15 cellular contexts compared by ENCODE assay signal in the genomic region with DNA sequence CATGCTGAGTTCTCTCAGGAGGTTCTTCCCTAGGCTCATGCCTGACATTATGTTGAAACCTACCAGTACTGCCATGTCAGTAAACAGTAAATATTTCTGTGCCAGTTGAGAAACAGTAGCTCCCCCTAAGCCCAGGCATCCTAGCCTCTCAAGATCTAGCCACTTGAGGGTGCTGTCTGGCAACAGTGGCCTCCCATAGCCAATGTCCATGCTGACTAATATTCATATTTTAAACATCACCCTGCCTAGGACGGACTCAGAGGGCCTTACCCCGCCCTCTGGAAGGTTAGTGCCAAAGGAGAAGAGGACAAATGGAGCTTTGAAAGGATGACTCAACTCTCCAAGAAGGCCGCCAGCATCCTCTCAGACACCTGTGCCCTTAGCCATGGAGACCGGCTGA. TPM values are rescaled to one million over a fixed set of nuclear protein-coding genes. Genes with fewer than 3 reads are reported as not detected.
DNase-seq lines count a peak whose midpoint lies in the region; ATAC-seq, FAIRE-seq and TF ChIP-seq lines count a peak whose summit lies in the region.
"Had no signal": no experiment of that assay in that cellular context is flagged by ENCODE, and none has a peak within 500 bp of the region (broad histone marks: within the 10 kb centered on the region; RNA-seq: fewer than 3 reads in every experiment).

No MANE protein-coding gene starts in this region.

- H3K27ac ChIP-seq in OCI-LY7 (ENCODE audit: low read depth, low read length, poor library complexity, severe bottlenecking) = no peak overlapping the region
- no peak overlapping the region for H3K27ac ChIP-seq in endodermal cell (ENCODE audit: low read depth, low read length)
- H3K27ac ChIP-seq: pancreas had no signal

- no peak overlapping the region for H3K4me3 ChIP-seq in OCI-LY7 (ENCODE audit: low read depth, low read length, poor library complexity, severe bottlenecking)
- H3K4me3 ChIP-seq in endodermal cell (ENCODE audit: low read length) = no peak overlapping the region
- H3K4me3 ChIP-seq: pancreas had no signal

- H2AFZ ChIP-seq in OCI-LY7 (ENCODE audit: low read length) = no peak overlapping the region

- 92 to 96% methylated on average over 2 to 4 of the region's 4 CpGs for WGBS in endodermal cell (ENCODE audit: insufficient coverage in 1 of 2, insufficient read length in 1 of 2), 2 experiments

- no peaks in the 10 kb centered on the region for H3K4me1 Mint-ChIP-seq in endodermal cell
- H3K4me1 Mint-ChIP-seq: activated naive CD8-positive, alpha-beta T cell treated with anti-CD3 and anti-CD28 coated beads for 36 hours had no signal

- no peak overlapping the region for H3K9ac ChIP-seq in endodermal cell (ENCODE audit: extremely low read depth, low read length, poor library complexity, severe bottlenecking)

- no TSS peak for BruUV-seq in OCI-LY7 (replicated peaks; lab: Mats Ljungman, UMichigan)

- no peak for ATAC-seq in left ventricle myocardium superior
- ATAC-seq in Right ventricle myocardium inferior = no peak
- no peak for ATAC-seq in HG03108 (IDR thresholded peaks at IDR 0.05; ENCODE audit: unreplicated experiment)
- ATAC-seq: left cardiac atrium had no signal

- no peak overlapping the region for H3K4me2 ChIP-seq in OCI-LY7 (ENCODE audit: low read length)

- H3K27me3 Mint-ChIP-seq in endodermal cell (ENCODE audit: insufficient read depth) = no peaks in the 10 kb centered on the region
- H3K27me3 Mint-ChIP-seq: activated naive CD8-positive, alpha-beta T cell treated with anti-CD3 and anti-CD28 coated beads for 36 hours had no signal

- H3K79me2 ChIP-seq in OCI-LY7 (ENCODE audit: insufficient read depth, low read depth, low read length) = no peaks in the 10 kb centered on the region

- POLR2A ChIA-PET in OCI-LY7 (lab: Charles Lee) = interaction anchor here (0.6 to 1.2 kb wide), 3 partner anchors 42 to 163 kb away, joined by 3 to 5 read pairs (median 3); no protein-coding TSS in a partner anchor

- H3K9me3 ChIP-seq in OCI-LY7 (ENCODE audit: low read length) (no peaks in the 10 kb centered on the region), endodermal cell (ENCODE audit: control insufficient read depth, low read length) (peaks cover 6% of the 10 kb centered on the region)
- H3K9me3 ChIP-seq: pancreas had no signal

- H3K9me3 Mint-ChIP-seq in endodermal cell = peaks cover 6% of the 10 kb centered on the region
- H3K9me3 Mint-ChIP-seq: activated naive CD8-positive, alpha-beta T cell treated with anti-CD3 and anti-CD28 coated beads for 36 hours had no signal

- TF ChIP-seq CTCF in OCI-LY7 (conservative IDR thresholded peaks at IDR 0.05; ENCODE audit: low read length) = peak; percentile 44
- TF ChIP-seq CTCF in endodermal cell (conservative IDR thresholded peaks at IDR 0.05) = peak; percentile 23

- peaks cover 56% of the 10 kb centered on the region for H3K36me3 Mint-ChIP-seq in endodermal cell (ENCODE audit: low read depth)

- H4K20me1 ChIP-seq in OCI-LY7 (ENCODE audit: insufficient read depth, low read length) = no peaks in the 10 kb centered on the region

- H3K36me3 ChIP-seq in OCI-LY7 (ENCODE audit: insufficient read depth, low read length) = no peaks in the 10 kb centered on the region
- peaks cover 4% of the 10 kb centered on the region for H3K36me3 ChIP-seq in endodermal cell (ENCODE audit: control insufficient read depth, insufficient read depth, low read length)
- H3K36me3 ChIP-seq: pancreas had no signal

- intact Hi-C loops in left ventricle myocardium superior (cut with micrococcal nuclease) = no loop called here
- intact Hi-C loops in Right ventricle myocardium inferior (cut with DNase I) = no loop called here
- intact Hi-C loops in OCI-LY7 (cut with micrococcal nuclease; ENCODE audit: unreplicated experiment) = no loop called here

- DNase-seq in left ventricle myocardium superior (peak; percentile 12), Right ventricle myocardium inferior (ENCODE audit: missing footprints) (no peak), OCI-LY7 (ENCODE audit: low spot score) (peak; percentile 5), endodermal cell (peak; percentile 48), urothelium cell line (ENCODE audit: low spot score) (peak; percentile 70), G401 (ENCODE audit: low spot score) (no peak), NCI-H774 (lab: John Stamatoyannopoulos, UW) (no peak)
- DNase-seq: activated CD4-positive, alpha-beta T cell treated with anti-CD3 and anti-CD28 coated beads, Interleukin-2, amount 50 U/mL, for 48 hours; activated naive CD8-positive, alpha-beta T cell treated with anti-CD3 and anti-CD28 coated beads for 36 hours; left cardiac atrium; NCI-H2227 treated with DMSO at 0.1 percent for 48 hours; pancreas; stimulated activated CD4-positive, alpha-beta T cell treated with anti-CD3 and anti-CD28 coated beads, Interleukin-4, amount 100 ng/mL, for 24 hours; substantia nigra had no signal

- no peaks in the 10 kb centered on the region for H3K27me3 ChIP-seq in endodermal cell (ENCODE audit: control insufficient read depth, insufficient read depth, low read length, poor library complexity, severe bottlenecking)
- H3K27me3 ChIP-seq: pancreas had no signal

- no peak overlapping the region for H3K4me3 Mint-ChIP-seq in endodermal cell
- H3K4me3 Mint-ChIP-seq: activated naive CD8-positive, alpha-beta T cell treated with anti-CD3 and anti-CD28 coated beads for 36 hours had no signal

- in situ Hi-C loops in G401 (cut with HindIII; ENCODE audit: low sequenced_read_pairs) = no loop called here

- FAIRE-seq in urothelium cell line (lab: Jason Lieb, UNC) = no peak
- FAIRE-seq: pancreas had no signal

- no peaks in the 10 kb centered on the region for H3K4me1 ChIP-seq in OCI-LY7 (ENCODE audit: insufficient read depth, low read length, poor library complexity, severe bottlenecking)
- no peaks in the 10 kb centered on the region for H3K4me1 ChIP-seq in endodermal cell (ENCODE audit: control insufficient read depth, insufficient read depth, low read length)
- H3K4me1 ChIP-seq: pancreas had no signal

- H3K9me2 ChIP-seq in OCI-LY7 (ENCODE audit: insufficient read depth, low read length) = no peaks in the 10 kb centered on the region

- no peak overlapping the region for H3K27ac Mint-ChIP-seq in endodermal cell
- H3K27ac Mint-ChIP-seq: activated naive CD8-positive, alpha-beta T cell treated with anti-CD3 and anti-CD28 coated beads for 36 hours had no signal

- CTCF ChIA-PET in OCI-LY7 (lab: Charles Lee; ENCODE audit: unreplicated experiment) = interaction anchor here (0.6 to 1.4 kb wide), 4 partner anchors 43 to 308 kb away, joined by 3 read pairs; no protein-coding TSS in a partner anchor

RNA-seq across cellular contexts. Expression of gene ACSM6, which starts 7.7 kb away (rescaled TPM):
- total RNA-seq in left ventricle myocardium superior (not detected), Right ventricle myocardium inferior (not detected), OCI-LY7 (2022) (not detected in 2 replicates), endodermal cell (not detected)
- total RNA-seq in OCI-LY7 (2014; rRNA removed; shearing (Covaris generic)) = not detected in 2 replicates
- not detected for polyA plus RNA-seq in endodermal cell (2013, experiment 1 of 2)
- not detected for polyA plus RNA-seq in endodermal cell (2013, experiment 2 of 2)
- not detected in 2 replicates for total RNA-seq in G401 (2014; rRNA removed; shearing (Covaris generic))
- total RNA-seq: activated naive CD8-positive, alpha-beta T cell treated with anti-CD3 and anti-CD28 coated beads for 36 hours; left cardiac atrium had no signal

Comparison
In these comparisons a context has a peak if more than half of its experiments do, and no peak if none do; other contexts are left out.
1. DNase-seq: peak in left ventricle myocardium superior (single experiment), OCI-LY7 (single experiment), endodermal cell (single experiment) and urothelium cell line (single experiment); none in Right ventricle myocardium inferior (single experiment), G401 (single experiment) and NCI-H774 (single experiment).